15 cellular contexts compared by ENCODE assay signal in the genomic region with DNA sequence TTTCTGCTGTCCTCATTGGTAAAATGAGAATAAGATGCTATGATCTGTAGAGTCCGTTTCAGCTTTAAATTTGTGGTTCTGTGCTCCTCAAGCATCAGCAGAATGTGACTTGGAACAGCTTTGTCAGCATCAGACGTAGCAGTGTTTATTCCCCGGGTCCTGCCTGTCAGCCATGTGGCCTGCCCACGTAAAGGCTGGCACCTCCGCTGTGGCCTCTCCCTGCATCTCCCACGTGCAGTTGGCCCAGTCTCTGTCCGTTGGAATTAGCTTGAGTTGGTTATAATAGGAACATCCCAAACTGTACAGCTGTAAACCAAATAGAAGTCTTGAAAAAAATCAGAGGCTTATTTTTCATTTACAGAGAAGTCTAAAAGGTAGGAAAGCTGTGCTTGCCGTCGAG.
DNase-seq lines count a peak whose midpoint lies in the region; ATAC-seq lines count a peak whose summit lies in the region.
"Had no signal": no experiment of that assay in that cellular context is flagged by ENCODE, and none has a peak within 500 bp of the region (broad histone marks: within the 10 kb centered on the region; RNA-seq: fewer than 3 reads in every experiment).

No MANE protein-coding gene starts in this region.

- H3K4me1 Mint-ChIP-seq in activated T-helper 1 cell treated with anti-CD3 and anti-CD28 coated beads, Interleukin-12 subunit alpha, Interleukin-12 subunit beta, Interleukin-2, Interleukin-4 antibody, amounts not matched to agents 30 ng/mL and 10 ng/mL and 1 ng/mL, durations not matched to agents 14 hours and 24 hours and 36 hours (ENCODE audit: low read depth) = no peaks in the 10 kb centered on the region
- H3K4me1 Mint-ChIP-seq: B cell had no signal

- H3K27me3 Mint-ChIP-seq in activated T-helper 1 cell treated with anti-CD3 and anti-CD28 coated beads, Interleukin-12 subunit alpha, Interleukin-12 subunit beta, Interleukin-2, Interleukin-4 antibody, amounts not matched to agents 30 ng/mL and 10 ng/mL and 1 ng/mL, durations not matched to agents 14 hours and 24 hours and 36 hours (ENCODE audit: insufficient read depth) = no peaks in the 10 kb centered on the region
- H3K27me3 Mint-ChIP-seq: B cell; CD4-positive, alpha-beta T cell had no signal

- H3K4me3 Mint-ChIP-seq in activated T-helper 1 cell treated with anti-CD3 and anti-CD28 coated beads, Interleukin-12 subunit alpha, Interleukin-12 subunit beta, Interleukin-2, Interleukin-4 antibody, amounts not matched to agents 30 ng/mL and 10 ng/mL and 1 ng/mL, durations not matched to agents 14 hours and 24 hours and 36 hours = no peak overlapping the region
- H3K4me3 Mint-ChIP-seq: B cell; CD4-positive, alpha-beta T cell; CD8-positive, alpha-beta T cell had no signal

- ATAC-seq in HG02870 (IDR thresholded peaks at IDR 0.05; ENCODE audit: unreplicated experiment) = no peak
- ATAC-seq: CD8-positive, alpha-beta T cell had no signal

- H3K36me3 Mint-ChIP-seq in activated T-helper 1 cell treated with anti-CD3 and anti-CD28 coated beads, Interleukin-12 subunit alpha, Interleukin-12 subunit beta, Interleukin-2, Interleukin-4 antibody, amounts not matched to agents 30 ng/mL and 10 ng/mL and 1 ng/mL, durations not matched to agents 14 hours and 24 hours and 36 hours (ENCODE audit: low read depth) = no peaks in the 10 kb centered on the region
- H3K36me3 Mint-ChIP-seq: CD8-positive, alpha-beta T cell had no signal

- DNase-seq in cerebellum (ENCODE audit: low spot score) = peak; percentile 24
- peak; percentile 29 for DNase-seq in occipital lobe (lab: John Stamatoyannopoulos, UW)
- peak in 7 of 10 donors; percentile 12 to 90 (median 35) for DNase-seq in posterior cingulate gyrus
- DNase-seq in T-helper 9 cell = no peak
- no peak for DNase-seq in activated T-helper 1 cell treated with anti-CD3 and anti-CD28 coated beads, Interleukin-12 subunit alpha, Interleukin-12 subunit beta, Interleukin-2, Interleukin-4 antibody, amounts not matched to agents 30 ng/mL and 10 ng/mL and 1 ng/mL, durations not matched to agents 14 hours and 24 hours and 36 hours (ENCODE audit: low spot score)
- DNase-seq: 8988T; ACHN; Caco-2; Calu3; CD4-positive, alpha-beta T cell; CD8-positive, alpha-beta T cell; DMS79 treated with DMSO at 0.1 percent for 48 hours; GF-D8 had no signal

- H3K9me3 Mint-ChIP-seq in activated T-helper 1 cell treated with anti-CD3 and anti-CD28 coated beads, Interleukin-12 subunit alpha, Interleukin-12 subunit beta, Interleukin-2, Interleukin-4 antibody, amounts not matched to agents 30 ng/mL and 10 ng/mL and 1 ng/mL, durations not matched to agents 14 hours and 24 hours and 36 hours = peaks cover 22% of the 10 kb centered on the region
- H3K9me3 Mint-ChIP-seq: CD8-positive, alpha-beta T cell had no signal

- no peak overlapping the region for H3K27ac Mint-ChIP-seq in activated T-helper 1 cell treated with anti-CD3 and anti-CD28 coated beads, Interleukin-12 subunit alpha, Interleukin-12 subunit beta, Interleukin-2, Interleukin-4 antibody, amounts not matched to agents 30 ng/mL and 10 ng/mL and 1 ng/mL, durations not matched to agents 14 hours and 24 hours and 36 hours
- H3K27ac Mint-ChIP-seq: B cell; CD4-positive, alpha-beta T cell; CD8-positive, alpha-beta T cell had no signal

- intact Hi-C loops in posterior cingulate gyrus (cut with DNase I) = no loop called here
- intact Hi-C loops in activated T-helper 1 cell treated with anti-CD3 and anti-CD28 coated beads, Interleukin-12 subunit alpha, Interleukin-12 subunit beta, Interleukin-2, Interleukin-4 antibody, amounts not matched to agents 30 ng/mL and 10 ng/mL and 1 ng/mL, durations not matched to agents 14 hours and 24 hours and 36 hours (cut with micrococcal nuclease) = no loop called here

Comparison
In these comparisons a context has a peak if more than half of its experiments do, and no peak if none do; other contexts are left out.
1. DNase-seq: peak in cerebellum (single experiment), occipital lobe (single experiment) and posterior cingulate gyrus (7 of 10); none in T-helper 9 cell (single experiment) and activated T-helper 1 cell treated with anti-CD3 and anti-CD28 coated beads, Interleukin-12 subunit alpha, Interleukin-12 subunit beta, Interleukin-2, Interleukin-4 antibody, amounts not matched to agents 30 ng/mL and 10 ng/mL and 1 ng/mL, durations not matched to agents 14 hours and 24 hours and 36 hours (single experiment).